ENCODE assay signal across 16 cellular contexts in genomic region chr18:57542126-57542525, GRCh38. TPM values are rescaled to one million over a fixed set of nuclear protein-coding genes. Genes with fewer than 3 reads are reported as not detected.
DNase-seq lines count a peak whose midpoint lies in the region; ATAC-seq and TF ChIP-seq lines count a peak whose summit lies in the region.
"Had no signal": no experiment of that assay in that cellular context is flagged by ENCODE, and none has a peak within 500 bp of the region (broad histone marks: within the 10 kb centered on the region; RNA-seq: fewer than 3 reads in every experiment).

No MANE protein-coding gene starts in this region.

- H4K5ac ChIP-seq in IMR-90 (ENCODE audit: low read depth, low read length): no peak overlapping the region

- H3K23ac ChIP-seq in IMR-90 (ENCODE audit: low read depth, low read length): no peak overlapping the region

- H3K4me1 ChIP-seq in IMR-90 (ENCODE audit: control insufficient read depth, insufficient read depth, low read length): peaks cover 2% of the 10 kb centered on the region; the same call in 1 of the 2 replicates
- H3K4me1 ChIP-seq: neural progenitor cell, right atrium auricular region had no signal

- no peak overlapping the region for H3K18ac ChIP-seq in IMR-90 (ENCODE audit: low read depth, low read length)

- peak overlapping the region; percentile 25; the same call in 1 of the 2 replicates for H2BK20ac ChIP-seq in IMR-90 (ENCODE audit: low read depth, low read length)

- no peaks in the 10 kb centered on the region for H3K27me3 Mint-ChIP-seq in activated CD4-positive, alpha-beta T cell treated with anti-CD3 and anti-CD28 coated beads for 36 hours
- H3K27me3 Mint-ChIP-seq: activated T-helper 17 cell treated with anti-CD3 and anti-CD28 coated beads, Interleukin-2, amount 50 U/mL, for 72 hours had no signal

- no peak overlapping the region for H3K14ac ChIP-seq in IMR-90 (replicated peaks; ENCODE audit: low read depth, low read length)

- DNase-seq in AG10803 (ENCODE audit: low read depth): peak; percentile 77
- DNase-seq in IMR-90: peak; percentile 86
- DNase-seq in dedifferentiated amniotic fluid mesenchymal stem cell (ENCODE audit: extremely low spot score): peak; percentile 25
- DNase-seq in kidney glomerular epithelial cell (lab: John Stamatoyannopoulos, UW): peak; percentile 9
- no peak for DNase-seq in activated CD4-positive, alpha-beta T cell treated with anti-CD3 and anti-CD28 coated beads for 36 hours
- no peak for DNase-seq in sciatic nerve (ENCODE audit: low spot score)
- no peak for DNase-seq in C1 segment of cervical spinal cord (lab: John Stamatoyannopoulos, UW)
- DNase-seq: aorta; stimulated activated CD4-positive, alpha-beta T cell treated with anti-CD3 and anti-CD28 coated beads, Interleukin-4, amount 100 ng/mL, for 1 hour had no signal

- peaks cover 9% of the 10 kb centered on the region for H3K4me1 Mint-ChIP-seq in activated CD4-positive, alpha-beta T cell treated with anti-CD3 and anti-CD28 coated beads for 36 hours
- H3K4me1 Mint-ChIP-seq: activated T-helper 17 cell treated with anti-CD3 and anti-CD28 coated beads, Interleukin-2, amount 50 U/mL, for 72 hours; neural progenitor cell had no signal

- CTCF ChIA-PET in IMR-90 (lab: Yijun Ruan, JAX): no interaction called here
- CTCF ChIA-PET in activated CD4-positive, alpha-beta T cell treated with anti-CD3 and anti-CD28 coated beads for 36 hours (lab: Charles Lee): no interaction called here

- no CpG with 5 or more reads among the region's 4 CpGs for WGBS in IMR-90 (ENCODE audit: extremely low coverage in 2 of 2, insufficient read length in 1 of 2), 2 experiments

- no peak overlapping the region; the same call in 1 of the 2 replicates for H2BK120ac ChIP-seq in IMR-90 (ENCODE audit: low read depth, low read length)

- H3K9me3 ChIP-seq in IMR-90 (ENCODE audit: control insufficient read depth, insufficient read depth, low read length): no peaks in the 10 kb centered on the region
- H3K9me3 ChIP-seq: right atrium auricular region, tibial nerve had no signal

- no peak overlapping the region for H3K4me3 ChIP-seq in AG10803 (ENCODE audit: low read length)
- no peak overlapping the region for H3K4me3 ChIP-seq in IMR-90 (ENCODE audit: insufficient read depth, low read depth, low read length)
- H3K4me3 ChIP-seq: BLaER1 treated with 17β-estradiol and CSF1 and Interleukin-3, amounts not matched to agents 10 nM and 100 nM; neural progenitor cell; right atrium auricular region; tibial nerve had no signal

- no peak overlapping the region for H3K56ac ChIP-seq in IMR-90 (ENCODE audit: extremely low read depth, insufficient read depth, low read length)

- no peak overlapping the region for H3K4me3 Mint-ChIP-seq in activated CD4-positive, alpha-beta T cell treated with anti-CD3 and anti-CD28 coated beads for 36 hours
- H3K4me3 Mint-ChIP-seq: activated T-helper 17 cell treated with anti-CD3 and anti-CD28 coated beads, Interleukin-2, amount 50 U/mL, for 72 hours had no signal

- H2AK9ac ChIP-seq in IMR-90 (replicated peaks; ENCODE audit: low read depth, low read length, poor library complexity): peak overlapping the region; percentile 62

- no peaks in the 10 kb centered on the region for H3K9me3 Mint-ChIP-seq in activated CD4-positive, alpha-beta T cell treated with anti-CD3 and anti-CD28 coated beads for 36 hours (ENCODE audit: low read depth)
- H3K9me3 Mint-ChIP-seq: activated T-helper 17 cell treated with anti-CD3 and anti-CD28 coated beads, Interleukin-2, amount 50 U/mL, for 72 hours; neural progenitor cell had no signal

- no peak overlapping the region for H3K9ac ChIP-seq in IMR-90 (ENCODE audit: low read depth, low read length)
- H3K9ac ChIP-seq: BLaER1 treated with 17β-estradiol and CSF1 and Interleukin-3, amounts not matched to agents 10 nM and 100 nM; neural progenitor cell had no signal

- no peak overlapping the region for H3K27ac Mint-ChIP-seq in activated CD4-positive, alpha-beta T cell treated with anti-CD3 and anti-CD28 coated beads for 36 hours
- H3K27ac Mint-ChIP-seq: activated T-helper 17 cell treated with anti-CD3 and anti-CD28 coated beads, Interleukin-2, amount 50 U/mL, for 72 hours; neural progenitor cell had no signal

- POLR2A ChIA-PET in IMR-90 (lab: Charles Lee; ENCODE audit: unreplicated experiment): no interaction called here
- POLR2A ChIA-PET in activated CD4-positive, alpha-beta T cell treated with anti-CD3 and anti-CD28 coated beads for 36 hours (lab: Charles Lee): no interaction called here

- H3K27ac ChIP-seq in IMR-90 (ENCODE audit: insufficient read depth, low read length): no peak overlapping the region
- H3K27ac ChIP-seq: neural progenitor cell, right atrium auricular region, tibial nerve, VCaP had no signal

- no peak overlapping the region; a peak in 2 of 4 replicates for H4K8ac ChIP-seq in IMR-90 (ENCODE audit: low read depth in 2 of 2, low read length in 2 of 2)

- TF ChIP-seq POLR2A in IMR-90 (IDR thresholded peaks at IDR 0.05; ENCODE audit: low read depth, low read length): no peak

- TF ChIP-seq CTCF in AG10803 (conservative IDR thresholded peaks at IDR 0.05; ENCODE audit: low read length) (no peak), IMR-90 (conservative IDR thresholded peaks at IDR 0.05; ENCODE audit: low read depth, low read length) (no peak)

- in situ Hi-C loops in IMR-90 (cut with MboI; ENCODE audit: low sequenced_read_pairs): no loop called here

- H3K9me1 ChIP-seq in IMR-90 (ENCODE audit: insufficient read depth, low read length): 0 out of 2 replicates have a peak, but pooled peaks cover 6% of the 10 kb centered on the region

- no TSS peak for BruUV-seq in IMR-90 (replicated peaks; lab: Mats Ljungman, UMichigan)

- H3K79me1 ChIP-seq in IMR-90 (ENCODE audit: low read depth in 1 of 2, low read length in 2 of 2): no peaks in the 10 kb centered on the region

- no peak overlapping the region for H2AK5ac ChIP-seq in IMR-90 (ENCODE audit: low read depth, low read length)

- no peak for TF ChIP-seq RAD21 in IMR-90 (IDR thresholded peaks at IDR 0.05; ENCODE audit: low read length)

- H3K4me2 ChIP-seq in IMR-90 (ENCODE audit: low read depth, low read length): no peak overlapping the region
- H3K4me2 ChIP-seq: BLaER1 treated with 17β-estradiol and CSF1 and Interleukin-3, amounts not matched to agents 10 nM and 100 nM; neural progenitor cell had no signal

- no peak overlapping the region for H4K91ac ChIP-seq in IMR-90 (ENCODE audit: insufficient read depth, low read depth, low read length)

- H2AFZ ChIP-seq in IMR-90 (replicated peaks; ENCODE audit: low read length, poor library complexity): peak overlapping the region; percentile 75
- H2AFZ ChIP-seq: neural progenitor cell had no signal

- H2BK15ac ChIP-seq in IMR-90 (ENCODE audit: low read depth, low read length): no peak overlapping the region

- no peaks in the 10 kb centered on the region for H3K27me3 ChIP-seq in IMR-90 (ENCODE audit: control insufficient read depth, insufficient read depth, low read length)
- H3K27me3 ChIP-seq: BLaER1 treated with 17β-estradiol and CSF1 and Interleukin-3, amounts not matched to agents 10 nM and 100 nM; neural progenitor cell; right atrium auricular region; tibial nerve had no signal

- H3K36me3 ChIP-seq in IMR-90 (ENCODE audit: control insufficient read depth, insufficient read depth, low read length): no peaks in the 10 kb centered on the region
- H3K36me3 ChIP-seq: BLaER1 treated with 17β-estradiol and CSF1 and Interleukin-3, amounts not matched to agents 10 nM and 100 nM; neural progenitor cell; right atrium auricular region; tibial nerve had no signal

- H3K36me3 Mint-ChIP-seq in activated CD4-positive, alpha-beta T cell treated with anti-CD3 and anti-CD28 coated beads for 36 hours (ENCODE audit: low read depth): no peaks in the 10 kb centered on the region
- H3K36me3 Mint-ChIP-seq: neural progenitor cell had no signal

- no peaks in the 10 kb centered on the region for H4K20me1 ChIP-seq in IMR-90 (ENCODE audit: insufficient read depth, low read length)
- H4K20me1 ChIP-seq: BLaER1 treated with 17β-estradiol and CSF1 and Interleukin-3, amounts not matched to agents 10 nM and 100 nM had no signal

- H2BK5ac ChIP-seq in IMR-90 (ENCODE audit: low read depth, low read length, poor library complexity, severe bottlenecking): peak overlapping the region; percentile 31

- no peak overlapping the region for H3K4ac ChIP-seq in IMR-90 (ENCODE audit: low read depth, low read length)

- intact Hi-C loops in IMR-90 (cut with micrococcal nuclease) (no loop called here), sciatic nerve (cut with DNase I) (no loop called here)
- intact Hi-C loops in activated CD4-positive, alpha-beta T cell treated with anti-CD3 and anti-CD28 coated beads for 36 hours (cut with DNase I, micrococcal nuclease): no loop called here

- dilution Hi-C loops in IMR-90 (cut with HindIII; ENCODE audit: low sequenced_read_pairs, unreplicated experiment): no loop called here

- ATAC-seq in IMR-90 (ENCODE audit: low read depth) (peak; percentile 76), HG03025 (IDR thresholded peaks at IDR 0.05; ENCODE audit: low FRiP score, unreplicated experiment) (no peak), sciatic nerve (no peak)
- ATAC-seq in activated CD4-positive, alpha-beta T cell treated with anti-CD3 and anti-CD28 coated beads for 36 hours: no peak
- ATAC-seq: activated T-helper 17 cell treated with anti-CD3 and anti-CD28 coated beads, Interleukin-2, amount 50 U/mL, for 72 hours had no signal

TF ChIP-seq in IMR-90, 13 proteins besides CTCF, POLR2A, EP300 and RAD21 (continues in another document):
- TF ChIP-seq BHLHE40 (IDR thresholded peaks at IDR 0.05; ENCODE audit: low read depth, low read length): no peak
- TF ChIP-seq ELK1 (IDR thresholded peaks at IDR 0.05; ENCODE audit: borderline replicate concordance, low read depth, low read length): no peak
- peak; percentile 64 for TF ChIP-seq NFE2L2 (IDR thresholded peaks at IDR 0.05; ENCODE audit: low read depth, low read length)
- TF ChIP-seq RCOR1 (IDR thresholded peaks at IDR 0.05; ENCODE audit: insufficient replicate concordance, low read length): no peak
- no peak for TF ChIP-seq CEBPB (IDR thresholded peaks at IDR 0.05; ENCODE audit: low read depth, low read length)
- TF ChIP-seq FOS (IDR thresholded peaks at IDR 0.05; ENCODE audit: low read depth, low read length): no peak; the same call in 1 of the 2 replicates

RNA-seq across cellular contexts. Expression of gene FECH, which starts 44.4 kb away (rescaled TPM):
- 29.2 and 52.2 TPM in 2 replicates for total RNA-seq in IMR-90 (2012; rRNA removed)
- polyA plus RNA-seq in IMR-90 (2012; rRNA removed): 32.3 and 35.3 TPM in 2 replicates
- polyA plus RNA-seq in IMR-90 (2012; cell fraction: cytosol; rRNA removed): 28.3 and 34.8 TPM in 2 replicates
- 13.9 and 29.9 TPM in 2 replicates for polyA plus RNA-seq in IMR-90 (2012; cell fraction: nucleus; rRNA removed; ENCODE audit: low replicate concordance)
- total RNA-seq in activated CD4-positive, alpha-beta T cell treated with anti-CD3 and anti-CD28 coated beads for 36 hours: 10 to 100 TPM; 23.3 to 28.8 TPM
- 47.0 TPM for total RNA-seq in sciatic nerve

Comparison
In these comparisons a context has a peak if more than half of its experiments do, and no peak if none do; other contexts are left out.
1. DNase-seq: peak in AG10803 (single experiment), IMR-90 (single experiment), dedifferentiated amniotic fluid mesenchymal stem cell (single experiment) and kidney glomerular epithelial cell (single experiment); none in activated CD4-positive, alpha-beta T cell treated with anti-CD3 and anti-CD28 coated beads for 36 hours (single experiment), sciatic nerve (single experiment) and C1 segment of cervical spinal cord (0 of 14).